In the genomic region with DNA sequence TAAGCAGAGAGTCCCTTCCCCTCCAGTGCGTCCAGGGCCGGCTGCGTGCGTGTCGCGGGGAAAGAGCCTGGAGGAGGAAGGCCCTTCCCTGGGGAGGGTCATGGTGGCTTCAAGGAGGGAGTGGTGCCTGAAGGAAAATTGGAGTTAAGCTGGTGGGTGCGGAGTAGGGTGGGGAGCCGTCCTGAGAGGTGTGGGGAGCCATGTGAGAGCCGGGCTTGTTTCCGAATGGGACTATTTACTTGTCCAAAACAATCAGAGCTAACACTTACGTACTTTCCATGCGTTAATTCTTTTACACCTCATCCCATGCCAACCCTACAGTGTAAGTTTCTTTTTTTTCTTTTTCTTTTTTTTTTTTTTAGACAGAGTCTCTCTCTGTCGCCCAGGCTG, we compare ENCODE assay signal across 8 cellular contexts. TPM values are rescaled to one million over a fixed set of nuclear protein-coding genes. Genes with fewer than 3 reads are reported as not detected.
DNase-seq lines count a peak whose midpoint lies in the region; ATAC-seq, FAIRE-seq and TF ChIP-seq lines count a peak whose summit lies in the region.

No MANE protein-coding gene starts in this region.

- H3K4me3 ChIP-seq in ascending aorta (peak overlapping the region; percentile 75 to 77), thymus (ENCODE audit: low read length) (peak overlapping the region; percentile 74)

- H3K27ac ChIP-seq in ascending aorta (peak overlapping the region; percentile 78 to 85), thymus (ENCODE audit: low read depth) (no peak overlapping the region)

- H3K27me3 ChIP-seq in ascending aorta (no peaks in the 10 kb centered on the region), thymus (ENCODE audit: control insufficient read depth, insufficient read depth) (no peaks in the 10 kb centered on the region)

- intact Hi-C loops in ascending aorta (cut with DNase I): loop anchor here (5.0 kb wide), 2 partner anchors 108 to 183 kb away; a partner anchor contains a TSS

- peaks cover 34 to 35% of the 10 kb centered on the region in 2 donors for H3K36me3 ChIP-seq in ascending aorta
- peaks cover 15% of the 10 kb centered on the region for H3K36me3 ChIP-seq in thymus (ENCODE audit: control insufficient read depth, insufficient read depth)

- no peak for FAIRE-seq in HTR-8/SVneo (lab: Jason Lieb, UNC)

- peak; percentile 39 for DNase-seq in activated CD4-positive, CD25-positive, alpha-beta regulatory T cell treated with anti-CD3 and anti-CD28 coated beads, Interleukin-2, amount 50 U/mL, for 72 hours
- DNase-seq in activated CD4-positive, CD25-positive, alpha-beta regulatory T cell (lab: John Stamatoyannopoulos, UW): no peak
- DNase-seq in HTR-8/SVneo (ENCODE audit: insufficient read length, low spot score) (peak; percentile 37), ascending aorta (ENCODE audit: low spot score in 2 of 2) (no peak), left lobe of liver (ENCODE audit: low spot score) (peak; percentile 60), cerebellar nuclear complex (lab: John Stamatoyannopoulos, UW) (no peak)

- H3K4me1 ChIP-seq in ascending aorta (peaks cover 0 to 17% of the 10 kb centered on the region in 2 donors), thymus (ENCODE audit: control insufficient read depth, insufficient read depth, low read length) (peaks cover 11% of the 10 kb centered on the region)

- H3K9me3 ChIP-seq in ascending aorta (no peaks in the 10 kb centered on the region), thymus (ENCODE audit: control insufficient read depth) (no peaks in the 10 kb centered on the region)

- TF ChIP-seq CTCF in ascending aorta (IDR thresholded peaks at IDR 0.05): no peak

- ATAC-seq in left lobe of liver: peak; percentile 62
- ATAC-seq in HG03439 (IDR thresholded peaks at IDR 0.05; ENCODE audit: unreplicated experiment): no peak

- WGBS in thymus: 2% methylated on average over 13 of the region's 13 CpGs

RNA-seq across cellular contexts. Expression of a gene that starts 0.8 kb away (rescaled TPM):
- total RNA-seq in ascending aorta (52.0 TPM), left lobe of liver (14.8 TPM)
- 19.0 TPM for polyA plus RNA-seq in thymus

RNA-seq across cellular contexts. Expression of a gene that starts 0.8 kb away (rescaled TPM):
- total RNA-seq in ascending aorta (14.2 TPM), left lobe of liver (23.4 TPM)
- polyA plus RNA-seq in thymus: 91.9 TPM

Comparison
In these comparisons a context has a peak if more than half of its experiments do, and no peak if none do; other contexts are left out.
1. DNase-seq: peak in activated CD4-positive, CD25-positive, alpha-beta regulatory T cell treated with anti-CD3 and anti-CD28 coated beads, Interleukin-2, amount 50 U/mL, for 72 hours (single experiment), HTR-8/SVneo (single experiment) and left lobe of liver (single experiment); none in activated CD4-positive, CD25-positive, alpha-beta regulatory T cell (0 of 4), ascending aorta (0 of 2) and cerebellar nuclear complex (0 of 2).